In genomic region chr7:134632937-134633540, GRCh38 we compare ENCODE assay signal across 8 cellular contexts. TPM values are rescaled to one million over a fixed set of nuclear protein-coding genes. Genes with fewer than 3 reads are reported as not detected.
DNase-seq lines count a peak whose midpoint lies in the region; ATAC-seq and TF ChIP-seq lines count a peak whose summit lies in the region.

No MANE protein-coding gene starts in this region.

- H3K4me3 Mint-ChIP-seq in memory B cell: no peak overlapping the region

- no peak overlapping the region for H3K27ac ChIP-seq in heart right ventricle
- H3K27ac ChIP-seq in Peyer's patch: no peak overlapping the region

- DNase-seq in heart right ventricle: no peak
- DNase-seq in left cardiac atrium: no peak
- DNase-seq in Peyer's patch: no peak
- peak; percentile 36 for DNase-seq in cerebellar cortex (ENCODE audit: low spot score)
- peak in 1 of 2 donors; percentile 47 for DNase-seq in memory B cell (ENCODE audit: low spot score in 2 of 2)
- no peak for DNase-seq in stimulated activated CD8-positive, alpha-beta memory T cell treated with anti-CD3 and anti-CD28 coated beads, Interleukin-4, amount 100 ng/mL, for 48 hours
- no peak for DNase-seq in COLO668 (lab: John Stamatoyannopoulos, UW; ENCODE audit: unreplicated experiment)

- WGBS in heart right ventricle, 2 donors: 37 to 42% methylated on average over 5 of the region's 5 CpGs

- no peak overlapping the region for H3K4me3 ChIP-seq in heart right ventricle
- no peak overlapping the region for H3K4me3 ChIP-seq in Peyer's patch

- H3K9me3 ChIP-seq in heart right ventricle (no peaks in the 10 kb centered on the region), Peyer's patch (no peaks in the 10 kb centered on the region)

- H3K36me3 ChIP-seq in heart right ventricle: no peaks in the 10 kb centered on the region
- H3K36me3 ChIP-seq in Peyer's patch: no peaks in the 10 kb centered on the region

- H3K27me3 Mint-ChIP-seq in memory B cell: peaks cover 7% of the 10 kb centered on the region

- peak in 8 of 9 donors; percentile 15 to 65 (median 54) for TF ChIP-seq CTCF in heart right ventricle (IDR thresholded peaks at IDR 0.05)
- TF ChIP-seq CTCF in Peyer's patch (IDR thresholded peaks at IDR 0.05): peak; percentile 16 to 60 (median 52)

- H3K4me1 ChIP-seq in heart right ventricle: peaks cover 0 to 16% (median 5%) of the 10 kb centered on the region in 9 donors
- no peaks in the 10 kb centered on the region for H3K4me1 ChIP-seq in Peyer's patch

- H3K9me3 Mint-ChIP-seq in memory B cell: no peaks in the 10 kb centered on the region

- no peak for TF ChIP-seq POLR2A in Peyer's patch (IDR thresholded peaks at IDR 0.05)

- no peak overlapping the region for H3K27ac Mint-ChIP-seq in memory B cell

- H3K4me1 Mint-ChIP-seq in memory B cell: peaks cover 5% of the 10 kb centered on the region

- peak in 1 of 8 donors; percentile 48 for ATAC-seq in heart right ventricle
- no peak for ATAC-seq in left cardiac atrium
- peak; percentile 56 for ATAC-seq in HG03135 (IDR thresholded peaks at IDR 0.05; ENCODE audit: unreplicated experiment)
- peak; percentile 79 for ATAC-seq in memory B cell (ENCODE audit: low read depth)

- no peaks in the 10 kb centered on the region for H3K36me3 Mint-ChIP-seq in memory B cell

- H3K27me3 ChIP-seq in heart right ventricle (peaks cover 0 to 6% (median 0%) of the 10 kb centered on the region in 7 donors), Peyer's patch (no peaks in the 10 kb centered on the region)

- intact Hi-C loops in heart right ventricle (cut with DNase I): loop anchor here in 1 of 10 donors (5.0 kb wide), 1 partner anchor 319 kb away; no protein-coding TSS in a partner anchor
- intact Hi-C loops in left cardiac atrium (cut with DNase I): loop anchor here in 1 of 2 donors (10.0 kb wide), 1 partner anchor 122 kb away; no protein-coding TSS in a partner anchor

RNA-seq across cellular contexts. Expression of gene BPGM, which starts 13.6 kb away (rescaled TPM):
- total RNA-seq in heart right ventricle (10 to 100 TPM; 12.4 to 19.7 (median 14.1) TPM), left cardiac atrium (10 to 100 TPM; 12.1 to 15.8 TPM), Peyer's patch (1 to 10 TPM; 5.3 to 9.2 (median 6.6) TPM)
- 10 to 100 TPM; 15.7 to 19.7 TPM for polyA plus RNA-seq in heart right ventricle

Comparison
In these comparisons a context has a peak if more than half of its experiments do, and no peak if none do; other contexts are left out.
1. ATAC-seq: peak in HG03135 (single experiment) and memory B cell (single experiment); none in left cardiac atrium (0 of 2).